In the genomic region with DNA sequence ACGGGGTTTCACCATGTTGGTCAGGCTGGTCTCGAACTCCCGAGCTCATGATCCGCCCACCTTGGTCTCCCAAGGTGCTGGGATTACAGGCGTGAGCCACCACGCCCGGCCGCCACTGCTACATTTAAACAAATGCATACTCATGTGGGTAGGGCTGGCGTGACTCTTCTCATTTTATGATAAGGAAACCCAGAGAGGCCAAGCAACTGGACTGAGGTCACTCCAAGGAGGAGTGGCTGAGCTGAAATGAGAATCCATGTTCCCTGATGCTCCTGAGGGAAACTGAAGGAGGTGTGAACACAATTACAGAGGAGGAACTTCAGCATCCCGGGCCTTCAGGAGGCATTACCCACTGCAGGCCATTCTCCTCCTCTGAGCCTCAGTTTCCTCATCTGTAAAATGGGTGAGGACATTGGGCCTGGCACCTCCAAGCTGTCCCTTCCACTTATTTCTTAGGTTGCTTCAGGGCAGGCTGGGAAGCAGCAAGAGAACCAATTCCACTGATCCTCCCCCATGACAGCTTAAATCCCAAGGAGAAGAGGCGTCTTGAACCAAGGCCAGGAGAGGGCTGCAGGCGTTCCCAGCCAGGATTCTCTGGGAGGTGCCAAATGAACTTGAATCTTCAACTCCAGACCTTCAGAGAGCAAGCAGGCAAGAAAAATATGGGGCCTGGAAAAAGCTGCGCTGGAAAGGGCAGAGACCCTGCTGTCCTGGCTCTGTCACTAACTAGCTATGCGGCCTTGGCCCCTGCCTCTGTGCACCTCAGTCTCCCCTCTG, we compare ENCODE assay signal across 2 cellular contexts.
TF ChIP-seq lines count a peak whose summit lies in the region.

No MANE protein-coding gene starts in this region.

TF ChIP-seq in HCT116, 20 proteins besides CTCF, POLR2A, EP300 and RAD21:
- TF ChIP-seq CBX3 (IDR thresholded peaks at IDR 0.05; ENCODE audit: low read depth), result no peak
- no peak for TF ChIP-seq CEBPB (IDR thresholded peaks at IDR 0.05; ENCODE audit: low read depth)
- TF ChIP-seq SP1 (IDR thresholded peaks at IDR 0.05; ENCODE audit: low read depth), result no peak
- no peak for TF ChIP-seq ELF1 (IDR thresholded peaks at IDR 0.05; ENCODE audit: borderline replicate concordance, low read depth)
- TF ChIP-seq ZFX (IDR thresholded peaks at IDR 0.05), result no peak
- no peak for TF ChIP-seq JUND (IDR thresholded peaks at IDR 0.05)
- TF ChIP-seq FOSL1 (IDR thresholded peaks at IDR 0.05; ENCODE audit: low read depth), result no peak
- TF ChIP-seq POLR2AphosphoS5 (IDR thresholded peaks at IDR 0.05; ENCODE audit: low read depth, low read length), result no peak
- TF ChIP-seq SIN3A (IDR thresholded peaks at IDR 0.05; ENCODE audit: low read depth), result no peak
- TF ChIP-seq EZH2 (IDR thresholded peaks at IDR 0.05), result no peak
- no peak for TF ChIP-seq SRF (IDR thresholded peaks at IDR 0.05; ENCODE audit: low read depth)
- TF ChIP-seq, protein P1, sequence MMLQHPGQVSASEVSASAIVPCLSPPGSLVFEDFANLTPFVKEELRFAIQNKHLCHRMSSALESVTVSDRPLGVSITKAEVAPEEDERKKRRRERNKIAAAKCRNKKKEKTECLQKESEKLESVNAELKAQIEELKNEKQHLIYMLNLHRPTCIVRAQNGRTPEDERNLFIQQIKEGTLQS (IDR thresholded peaks at IDR 0.05), result no peak
- TF ChIP-seq EGR1 (IDR thresholded peaks at IDR 0.05; ENCODE audit: low read depth), result no peak
- TF ChIP-seq, protein P2, sequence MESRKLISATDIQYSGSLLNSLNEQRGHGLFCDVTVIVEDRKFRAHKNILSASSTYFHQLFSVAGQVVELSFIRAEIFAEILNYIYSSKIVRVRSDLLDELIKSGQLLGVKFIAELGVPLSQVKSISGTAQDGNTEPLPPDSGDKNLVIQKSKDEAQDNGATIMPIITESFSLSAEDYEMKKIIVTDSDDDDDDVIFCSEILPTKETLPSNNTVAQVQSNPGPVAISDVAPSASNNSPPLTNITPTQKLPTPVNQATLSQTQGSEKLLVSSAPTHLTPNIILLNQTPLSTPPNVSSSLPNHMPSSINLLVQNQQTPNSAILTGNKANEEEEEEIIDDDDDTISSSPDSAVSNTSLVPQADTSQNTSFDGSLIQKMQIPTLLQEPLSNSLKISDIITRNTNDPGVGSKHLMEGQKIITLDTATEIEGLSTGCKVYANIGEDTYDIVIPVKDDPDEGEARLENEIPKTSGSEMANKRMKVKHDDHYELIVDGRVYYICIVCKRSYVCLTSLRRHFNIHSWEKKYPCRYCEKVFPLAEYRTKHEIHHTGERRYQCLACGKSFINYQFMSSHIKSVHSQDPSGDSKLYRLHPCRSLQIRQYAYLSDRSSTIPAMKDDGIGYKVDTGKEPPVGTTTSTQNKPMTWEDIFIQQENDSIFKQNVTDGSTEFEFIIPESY (IDR thresholded peaks at IDR 0.05; ENCODE audit: extremely low read depth, insufficient replicate concordance, low read length), result no peak
- no peak for TF ChIP-seq REST (IDR thresholded peaks at IDR 0.05; ENCODE audit: low read depth)
- TF ChIP-seq YY1 (IDR thresholded peaks at IDR 0.05; ENCODE audit: extremely low read depth, insufficient replicate concordance, low read depth, low read length), result no peak
- TF ChIP-seq MAX (IDR thresholded peaks at IDR 0.05), result no peak
- no peak for TF ChIP-seq ZNF274 (IDR thresholded peaks at IDR 0.05; ENCODE audit: low read depth, low read length)
- TF ChIP-seq TCF7L2 (IDR thresholded peaks at IDR 0.05; ENCODE audit: borderline replicate concordance, extremely low read depth, insufficient read depth, insufficient read length), result no peak
- TF ChIP-seq EZH2phosphoT487 (IDR thresholded peaks at IDR 0.05; ENCODE audit: borderline replicate concordance), result no peak

TF ChIP-seq in HepG2, 621 proteins besides CTCF, POLR2A, EP300 and RAD21 (continues in another document):
- TF ChIP-seq POLR2AphosphoS5 (IDR thresholded peaks at IDR 0.05; ENCODE audit: low read depth, low read length) (0 out of 2 replicates have a peak, but pooled peaks have one; percentile 3), SIN3A (IDR thresholded peaks at IDR 0.05; ENCODE audit: borderline replicate concordance, low read depth, low read length) (no peak), NONO (IDR thresholded peaks at IDR 0.05) (no peak), NONO (CRISPR knock-in tag; conservative IDR thresholded peaks at IDR 0.05) (0 out of 2 replicates have a peak, but pooled peaks have one; percentile 34), ZMYM3 (CRISPR knock-in tag; IDR thresholded peaks at IDR 0.05) (0 out of 2 replicates have a peak, but pooled peaks have one; percentile 41), MED8 (CRISPR knock-in tag; IDR thresholded peaks at IDR 0.05; ENCODE audit: insufficient replicate concordance) (no peak), CAMTA2 (CRISPR knock-in tag; IDR thresholded peaks at IDR 0.05; ENCODE audit: borderline replicate concordance) (no peak), SOX13 (IDR thresholded peaks at IDR 0.05) (no peak), SOX13 (CRISPR knock-in tag; conservative IDR thresholded peaks at IDR 0.05 in 1 of 2, IDR thresholded peaks at IDR 0.05 in 1 of 2) (no peak), ZNF800 (CRISPR knock-in tag; IDR thresholded peaks at IDR 0.05) (no peak), ZNF121 (CRISPR knock-in tag; IDR thresholded peaks at IDR 0.05) (no peak), SKI (IDR thresholded peaks at IDR 0.05; ENCODE audit: partially characterized antibody) (no peak), ZNF629 (CRISPR knock-in tag; conservative IDR thresholded peaks at IDR 0.05) (peak; percentile 92), ZNF609 (CRISPR knock-in tag; IDR thresholded peaks at IDR 0.05; ENCODE audit: borderline replicate concordance) (no peak), ZBTB38 (CRISPR knock-in tag; IDR thresholded peaks at IDR 0.05) (0 out of 2 replicates have a peak, but pooled peaks have one; percentile 15), GRHL1 (CRISPR knock-in tag; conservative IDR thresholded peaks at IDR 0.05) (no peak), EHMT2 (IDR thresholded peaks at IDR 0.05; ENCODE audit: borderline replicate concordance, low read depth, low read length) (no peak), GZF1 (CRISPR knock-in tag; IDR thresholded peaks at IDR 0.05) (no peak)
- TF ChIP-seq, protein P3, sequence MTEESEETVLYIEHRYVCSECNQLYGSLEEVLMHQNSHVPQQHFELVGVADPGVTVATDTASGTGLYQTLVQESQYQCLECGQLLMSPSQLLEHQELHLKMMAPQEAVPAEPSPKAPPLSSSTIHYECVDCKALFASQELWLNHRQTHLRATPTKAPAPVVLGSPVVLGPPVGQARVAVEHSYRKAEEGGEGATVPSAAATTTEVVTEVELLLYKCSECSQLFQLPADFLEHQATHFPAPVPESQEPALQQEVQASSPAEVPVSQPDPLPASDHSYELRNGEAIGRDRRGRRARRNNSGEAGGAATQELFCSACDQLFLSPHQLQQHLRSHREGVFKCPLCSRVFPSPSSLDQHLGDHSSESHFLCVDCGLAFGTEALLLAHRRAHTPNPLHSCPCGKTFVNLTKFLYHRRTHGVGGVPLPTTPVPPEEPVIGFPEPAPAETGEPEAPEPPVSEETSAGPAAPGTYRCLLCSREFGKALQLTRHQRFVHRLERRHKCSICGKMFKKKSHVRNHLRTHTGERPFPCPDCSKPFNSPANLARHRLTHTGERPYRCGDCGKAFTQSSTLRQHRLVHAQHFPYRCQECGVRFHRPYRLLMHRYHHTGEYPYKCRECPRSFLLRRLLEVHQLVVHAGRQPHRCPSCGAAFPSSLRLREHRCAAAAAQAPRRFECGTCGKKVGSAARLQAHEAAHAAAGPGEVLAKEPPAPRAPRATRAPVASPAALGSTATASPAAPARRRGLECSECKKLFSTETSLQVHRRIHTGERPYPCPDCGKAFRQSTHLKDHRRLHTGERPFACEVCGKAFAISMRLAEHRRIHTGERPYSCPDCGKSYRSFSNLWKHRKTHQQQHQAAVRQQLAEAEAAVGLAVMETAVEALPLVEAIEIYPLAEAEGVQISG (CRISPR knock-in tag; IDR thresholded peaks at IDR 0.05), result 0 out of 2 replicates have a peak, but pooled peaks have one; percentile 11
- TF ChIP-seq, protein P4, sequence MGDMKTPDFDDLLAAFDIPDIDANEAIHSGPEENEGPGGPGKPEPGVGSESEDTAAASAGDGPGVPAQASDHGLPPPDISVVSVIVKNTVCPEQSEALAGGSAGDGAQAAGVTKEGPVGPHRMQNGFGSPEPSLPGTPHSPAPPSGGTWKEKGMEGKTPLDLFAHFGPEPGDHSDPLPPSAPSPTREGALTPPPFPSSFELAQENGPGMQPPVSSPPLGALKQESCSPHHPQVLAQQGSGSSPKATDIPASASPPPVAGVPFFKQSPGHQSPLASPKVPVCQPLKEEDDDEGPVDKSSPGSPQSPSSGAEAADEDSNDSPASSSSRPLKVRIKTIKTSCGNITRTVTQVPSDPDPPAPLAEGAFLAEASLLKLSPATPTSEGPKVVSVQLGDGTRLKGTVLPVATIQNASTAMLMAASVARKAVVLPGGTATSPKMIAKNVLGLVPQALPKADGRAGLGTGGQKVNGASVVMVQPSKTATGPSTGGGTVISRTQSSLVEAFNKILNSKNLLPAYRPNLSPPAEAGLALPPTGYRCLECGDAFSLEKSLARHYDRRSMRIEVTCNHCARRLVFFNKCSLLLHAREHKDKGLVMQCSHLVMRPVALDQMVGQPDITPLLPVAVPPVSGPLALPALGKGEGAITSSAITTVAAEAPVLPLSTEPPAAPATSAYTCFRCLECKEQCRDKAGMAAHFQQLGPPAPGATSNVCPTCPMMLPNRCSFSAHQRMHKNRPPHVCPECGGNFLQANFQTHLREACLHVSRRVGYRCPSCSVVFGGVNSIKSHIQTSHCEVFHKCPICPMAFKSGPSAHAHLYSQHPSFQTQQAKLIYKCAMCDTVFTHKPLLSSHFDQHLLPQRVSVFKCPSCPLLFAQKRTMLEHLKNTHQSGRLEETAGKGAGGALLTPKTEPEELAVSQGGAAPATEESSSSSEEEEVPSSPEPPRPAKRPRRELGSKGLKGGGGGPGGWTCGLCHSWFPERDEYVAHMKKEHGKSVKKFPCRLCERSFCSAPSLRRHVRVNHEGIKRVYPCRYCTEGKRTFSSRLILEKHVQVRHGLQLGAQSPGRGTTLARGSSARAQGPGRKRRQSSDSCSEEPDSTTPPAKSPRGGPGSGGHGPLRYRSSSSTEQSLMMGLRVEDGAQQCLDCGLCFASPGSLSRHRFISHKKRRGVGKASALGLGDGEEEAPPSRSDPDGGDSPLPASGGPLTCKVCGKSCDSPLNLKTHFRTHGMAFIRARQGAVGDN (CRISPR knock-in tag; IDR thresholded peaks at IDR 0.05), result 0 out of 2 replicates have a peak, but pooled peaks have one; percentile 32
- TF ChIP-seq, protein P5, sequence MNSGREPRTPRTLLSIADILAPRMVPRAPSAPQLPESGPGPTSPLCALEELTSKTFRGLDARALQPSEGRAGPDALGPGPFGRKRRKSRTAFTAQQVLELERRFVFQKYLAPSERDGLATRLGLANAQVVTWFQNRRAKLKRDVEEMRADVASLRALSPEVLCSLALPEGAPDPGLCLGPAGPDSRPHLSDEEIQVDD (CRISPR knock-in tag; IDR thresholded peaks at IDR 0.05; ENCODE audit: borderline replicate concordance), result no peak
